ENCODE assay signal across 21 cellular contexts in the genomic region with DNA sequence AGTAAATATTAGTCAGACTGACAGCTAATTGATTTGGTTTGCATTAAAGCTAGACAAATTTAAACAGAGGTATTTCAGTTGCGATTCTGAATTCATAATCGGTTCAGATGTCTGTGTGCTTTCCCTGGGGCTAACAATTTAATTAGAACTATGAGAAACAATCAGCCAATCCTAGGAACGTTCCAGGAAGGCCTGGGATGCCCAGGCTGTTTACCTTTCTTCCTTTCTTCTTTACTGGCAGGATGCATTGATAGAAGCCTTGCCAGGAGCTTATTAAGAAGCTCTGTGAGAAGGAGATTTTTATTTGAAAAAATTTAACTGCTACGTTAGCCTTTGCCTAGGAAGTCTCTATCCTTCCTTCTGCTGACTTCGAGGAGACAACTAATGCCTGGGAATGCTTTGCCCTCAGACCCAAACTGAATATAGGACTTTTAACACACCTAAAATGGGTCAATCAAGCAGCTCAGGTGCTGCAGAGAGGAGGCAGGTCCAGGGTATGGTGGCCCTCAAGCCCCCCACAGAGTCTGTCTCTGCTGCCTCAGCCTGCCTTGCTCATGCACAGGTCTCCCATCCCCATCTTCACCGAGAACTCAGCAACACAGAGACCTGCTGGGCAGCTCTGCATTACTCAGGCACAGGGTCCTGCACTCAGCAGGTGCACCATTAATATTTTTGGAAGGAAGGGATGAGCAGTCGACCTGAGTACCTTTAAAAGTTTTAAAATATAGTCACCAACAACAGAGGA. TPM values are rescaled to one million over a fixed set of nuclear protein-coding genes. Genes with fewer than 3 reads are reported as not detected.
DNase-seq lines count a peak whose midpoint lies in the region; ATAC-seq and TF ChIP-seq lines count a peak whose summit lies in the region.
"Had no signal": no experiment of that assay in that cellular context is flagged by ENCODE, and none has a peak within 500 bp of the region (broad histone marks: within the 10 kb centered on the region; RNA-seq: fewer than 3 reads in every experiment).

No MANE protein-coding gene starts in this region.

- H3K9ac ChIP-seq in endodermal cell (ENCODE audit: extremely low read depth, low read length, poor library complexity, severe bottlenecking) = no peak overlapping the region

- H3K4me1 Mint-ChIP-seq in activated CD8-positive, alpha-beta memory T cell treated with anti-CD3 and anti-CD28 coated beads, Interleukin-2, amount 10 ng/mL, durations not matched to agents 7 days and 5 days = peaks cover 4% of the 10 kb centered on the region
- H3K4me1 Mint-ChIP-seq in endodermal cell = peaks cover 4% of the 10 kb centered on the region

- WGBS in endodermal cell (ENCODE audit: insufficient coverage in 1 of 2, insufficient read length in 1 of 2), 2 experiments = 63 to 72% methylated on average over 5 to 6 of the region's 7 CpGs
- 38% methylated on average over 7 of the region's 7 CpGs for WGBS in prostate gland

- H3K27ac Mint-ChIP-seq in activated CD8-positive, alpha-beta memory T cell treated with anti-CD3 and anti-CD28 coated beads, Interleukin-2, amount 10 ng/mL, durations not matched to agents 7 days and 5 days = no peak overlapping the region
- no peak overlapping the region for H3K27ac Mint-ChIP-seq in endodermal cell
- H3K27ac Mint-ChIP-seq: activated T-cell treated with anti-CD3 and anti-CD28 coated beads, Interleukin-2, amount 50 U/mL, for 24 hours; memory B cell had no signal

- H3K4me3 ChIP-seq in endodermal cell (ENCODE audit: low read length) (no peak overlapping the region), prostate gland (no peak overlapping the region)
- H3K4me3 ChIP-seq: colonic mucosa, skin epidermis, suprapubic skin had no signal

- H3K4me1 ChIP-seq in endodermal cell (ENCODE audit: control insufficient read depth, insufficient read depth, low read length) (peaks cover 4% of the 10 kb centered on the region), prostate gland (replicated peaks) (peaks cover 11% of the 10 kb centered on the region)
- H3K4me1 ChIP-seq: colonic mucosa had no signal

- H3K27me3 Mint-ChIP-seq in activated CD8-positive, alpha-beta memory T cell treated with anti-CD3 and anti-CD28 coated beads, Interleukin-2, amount 10 ng/mL, durations not matched to agents 7 days and 5 days = peaks cover 16% of the 10 kb centered on the region
- H3K27me3 Mint-ChIP-seq in endodermal cell (ENCODE audit: insufficient read depth) = no peaks in the 10 kb centered on the region

- no peak overlapping the region for H3K4me3 Mint-ChIP-seq in activated CD8-positive, alpha-beta memory T cell treated with anti-CD3 and anti-CD28 coated beads, Interleukin-2, amount 10 ng/mL, durations not matched to agents 7 days and 5 days
- H3K4me3 Mint-ChIP-seq in endodermal cell = no peak overlapping the region
- H3K4me3 Mint-ChIP-seq: activated T-cell treated with anti-CD3 and anti-CD28 coated beads, Interleukin-2, amount 50 U/mL, for 24 hours; memory B cell had no signal

- H3K27me3 ChIP-seq in endodermal cell (ENCODE audit: control insufficient read depth, insufficient read depth, low read length, poor library complexity, severe bottlenecking) = no peaks in the 10 kb centered on the region
- H3K27me3 ChIP-seq in prostate gland (replicated peaks; ENCODE audit: insufficient read depth) = no peaks in the 10 kb centered on the region
- H3K27me3 ChIP-seq: colonic mucosa, suprapubic skin had no signal

- intact Hi-C loops in prostate gland (cut with DNase I) = no loop called here

- H3K36me3 Mint-ChIP-seq in activated CD8-positive, alpha-beta memory T cell treated with anti-CD3 and anti-CD28 coated beads, Interleukin-2, amount 10 ng/mL, durations not matched to agents 7 days and 5 days = no peaks in the 10 kb centered on the region
- no peaks in the 10 kb centered on the region for H3K36me3 Mint-ChIP-seq in endodermal cell (ENCODE audit: low read depth)
- H3K36me3 Mint-ChIP-seq: CD14-positive monocyte, memory B cell had no signal

- H3K27ac ChIP-seq in endodermal cell (ENCODE audit: low read depth, low read length) (no peak overlapping the region), prostate gland (no peak overlapping the region)
- H3K27ac ChIP-seq: colonic mucosa, suprapubic skin had no signal

- no peak for ATAC-seq in activated CD8-positive, alpha-beta memory T cell treated with anti-CD3 and anti-CD28 coated beads, Interleukin-2, amount 10 ng/mL, durations not matched to agents 7 days and 5 days
- no peak for ATAC-seq in HG03354 (IDR thresholded peaks at IDR 0.05; ENCODE audit: poor library complexity, severe bottlenecking, unreplicated experiment)

- peak; percentile 35 for DNase-seq in activated CD8-positive, alpha-beta memory T cell treated with anti-CD3 and anti-CD28 coated beads for 24 hours
- DNase-seq in activated CD8-positive, alpha-beta memory T cell treated with anti-CD3 and anti-CD28 coated beads, Interleukin-2, amount 10 ng/mL, durations not matched to agents 7 days and 5 days = no peak
- DNase-seq in EH (ENCODE audit: low read depth) (peak; percentile 7), endodermal cell (peak; percentile 38), prostate gland (ENCODE audit: low spot score) (peak; percentile 68), HT-29 (ENCODE audit: low spot score) (no peak), Ammon's horn (ENCODE audit: low spot score) (no peak)
- DNase-seq: activated CD4-positive, CD25-positive, alpha-beta regulatory T cell treated with anti-CD3 and anti-CD28 coated beads, Interleukin-2, amount 50 U/mL, for 72 hours; activated T-cell treated with anti-CD3 and anti-CD28 coated beads, Interleukin-2, amount 50 U/mL, for 24 hours; colonic mucosa; esophagus squamous epithelium; HCEC 1CT; NCI-H2081 treated with DMSO at 0.1 percent for 48 hours; NCI-H345; NCI-H82 had no signal

- TF ChIP-seq CTCF in endodermal cell (conservative IDR thresholded peaks at IDR 0.05) (no peak), prostate gland (IDR thresholded peaks at IDR 0.05) (no peak)

- no peaks in the 10 kb centered on the region for H3K9me3 ChIP-seq in endodermal cell (ENCODE audit: control insufficient read depth, low read length)
- no peaks in the 10 kb centered on the region for H3K9me3 ChIP-seq in prostate gland
- H3K9me3 ChIP-seq: colonic mucosa, esophagus squamous epithelium, suprapubic skin had no signal

- H3K9me3 Mint-ChIP-seq in activated CD8-positive, alpha-beta memory T cell treated with anti-CD3 and anti-CD28 coated beads, Interleukin-2, amount 10 ng/mL, durations not matched to agents 7 days and 5 days (ENCODE audit: low read depth) = no peaks in the 10 kb centered on the region
- H3K9me3 Mint-ChIP-seq in endodermal cell = no peaks in the 10 kb centered on the region
- H3K9me3 Mint-ChIP-seq: activated T-cell treated with anti-CD3 and anti-CD28 coated beads, Interleukin-2, amount 50 U/mL, for 24 hours had no signal

- CTCF ChIA-PET in activated CD8-positive, alpha-beta memory T cell treated with anti-CD3 and anti-CD28 coated beads, Interleukin-2, amount 10 ng/mL, durations not matched to agents 7 days and 5 days (lab: Charles Lee) = interaction anchor here (1.0 kb wide), 1 partner anchor 433 kb away, joined by 3 read pairs; no protein-coding TSS in a partner anchor

- no peaks in the 10 kb centered on the region for H3K36me3 ChIP-seq in endodermal cell (ENCODE audit: control insufficient read depth, insufficient read depth, low read length)
- H3K36me3 ChIP-seq in prostate gland = no peaks in the 10 kb centered on the region
- H3K36me3 ChIP-seq: colonic mucosa, esophagus squamous epithelium, suprapubic skin had no signal

- no peak for TF ChIP-seq POLR2A in prostate gland (IDR thresholded peaks at IDR 0.05)

RNA-seq across cellular contexts. Expression of a gene that starts 48.5 kb away (rescaled TPM):
- 1 to 10 TPM in 1 of 2 experiments, under 1 TPM in 1; 0.44 to 1.5 TPM for total RNA-seq in activated CD8-positive, alpha-beta memory T cell treated with anti-CD3 and anti-CD28 coated beads, Interleukin-2, amount 10 ng/mL, durations not matched to agents 7 days and 5 days
- total RNA-seq in endodermal cell (1 to 10 TPM; 6.6 to 9.8 TPM), prostate gland (10 to 100 TPM in 1 of 2 donors, 1 to 10 TPM in 1; 4.4 to 84.1 TPM)
- polyA plus RNA-seq in endodermal cell (2013, experiment 1 of 2) = 4.2 TPM
- polyA plus RNA-seq in endodermal cell (2013, experiment 2 of 2) = 4.7 TPM
- 79.8 and 81.0 TPM in 2 replicates for total RNA-seq in HT-29 (2014; rRNA removed; shearing (Covaris generic))
- total RNA-seq: M059J had no signal

Comparison
In these comparisons a context has a peak if more than half of its experiments do, and no peak if none do; other contexts are left out.
1. DNase-seq: peak in activated CD8-positive, alpha-beta memory T cell treated with anti-CD3 and anti-CD28 coated beads for 24 hours (single experiment), EH (single experiment), endodermal cell (single experiment) and prostate gland (single experiment); none in activated CD8-positive, alpha-beta memory T cell treated with anti-CD3 and anti-CD28 coated beads, Interleukin-2, amount 10 ng/mL, durations not matched to agents 7 days and 5 days (single experiment), HT-29 (single experiment) and Ammon's horn (single experiment).